In genomic region chr2:148810081-148810480, GRCh38 we compare ENCODE assay signal across 7 cellular contexts.
"Had no signal": no experiment of that assay in that cellular context is flagged by ENCODE, and none has a peak within 500 bp of the region (broad histone marks: within the 10 kb centered on the region; RNA-seq: fewer than 3 reads in every experiment).

No MANE protein-coding gene starts in this region.

- ATAC-seq: HCT116, K562 had no signal

- H3K27ac ChIP-seq: GM23248 had no signal

- H2AFZ ChIP-seq: GM23248 had no signal

- H3K4me3 ChIP-seq: GM23248, HAP-1, K562 had no signal

- DNase-seq: GM23248, H7, HFFc6, IMR-90 had no signal

- H3K4me3 Mint-ChIP-seq: HFFc6 had no signal

- H3K4me1 ChIP-seq: HAP-1 had no signal

- H3K9me3 ChIP-seq: HAP-1 had no signal

- H3K36me3 ChIP-seq: HAP-1 had no signal

- H3K9ac ChIP-seq: GM23248 had no signal

- H3K27ac Mint-ChIP-seq: HFFc6 had no signal
